Comparison of ENCODE assay signal across 15 cellular contexts in genomic region chrX:9378980-9379696, GRCh38.
DNase-seq lines count a peak whose midpoint lies in the region; ATAC-seq, FAIRE-seq and TF ChIP-seq lines count a peak whose summit lies in the region.
"Had no signal": no experiment of that assay in that cellular context is flagged by ENCODE, and none has a peak within 500 bp of the region (broad histone marks: within the 10 kb centered on the region; RNA-seq: fewer than 3 reads in every experiment).

No MANE protein-coding gene starts in this region.

- TF ChIP-seq POLR2A in NB4 (IDR thresholded peaks at IDR 0.05; ENCODE audit: extremely low read depth, insufficient read length) (no peak), GM12891 (IDR thresholded peaks at IDR 0.05; ENCODE audit: low read depth, low read length) (no peak), esophagus squamous epithelium (IDR thresholded peaks at IDR 0.05) (no peak)

- H4K20me1 ChIP-seq in mammary epithelial cell (ENCODE audit: insufficient read depth, low read length): no peaks in the 10 kb centered on the region

- no peak for TF ChIP-seq CTCF in NB4 (IDR thresholded peaks at IDR 0.05; ENCODE audit: low read depth, low read length)
- TF ChIP-seq CTCF in mammary epithelial cell (conservative IDR thresholded peaks at IDR 0.05 in 1 of 2, IDR thresholded peaks at IDR 0.05 in 1 of 2; ENCODE audit: extremely low read depth in 1 of 2, insufficient read depth in 1 of 2, low read depth in 1 of 2, low read length in 2 of 2): no peak
- TF ChIP-seq CTCF in esophagus squamous epithelium (IDR thresholded peaks at IDR 0.05): no peak

- ATAC-seq in natural killer cell treated with Interleukin-12 subunit alpha and Interleukin-12 subunit beta and Interleukin-15 and Interleukin-18, amount 100 ng/mL, for 72 hours: peak; percentile 90

- in situ Hi-C loops in mammary epithelial cell (cut with MboI; ENCODE audit: low sequenced_read_pairs in 2 of 2): no loop called here

- H3K27ac Mint-ChIP-seq in natural killer cell treated with Interleukin-12 subunit alpha and Interleukin-12 subunit beta and Interleukin-15 and Interleukin-18, amount 100 ng/mL, for 72 hours: peak overlapping the region; percentile 76 to 81
- H3K27ac Mint-ChIP-seq: activated naive CD8-positive, alpha-beta T cell; dendritic cell treated with granulocyte-macrophage colony-stimulating factor and Interleukin-4, amounts not matched to agents 40 ng/mL and 50 ng/mL, for 4 days had no signal

- FAIRE-seq in GM12891 (lab: Jason Lieb, UNC): no peak

- H3K27me3 ChIP-seq in mammary epithelial cell (ENCODE audit: insufficient read depth, low read length): no peaks in the 10 kb centered on the region
- no peaks in the 10 kb centered on the region for H3K27me3 ChIP-seq in esophagus squamous epithelium

- H3K4me1 ChIP-seq in mammary epithelial cell (ENCODE audit: insufficient read depth, low read length) (no peaks in the 10 kb centered on the region), esophagus squamous epithelium (peaks cover 0 to 13% (median 0%) of the 10 kb centered on the region in 3 donors)
- H3K4me1 ChIP-seq: left ventricle myocardium inferior had no signal

- intact Hi-C loops in mammary epithelial cell (cut with micrococcal nuclease): no loop called here
- intact Hi-C loops in esophagus squamous epithelium (cut with DNase I): no loop called here

- H3K36me3 ChIP-seq in mammary epithelial cell (ENCODE audit: insufficient read depth, low read length) (no peaks in the 10 kb centered on the region), esophagus squamous epithelium (no peaks in the 10 kb centered on the region)
- H3K36me3 ChIP-seq: left ventricle myocardium inferior had no signal

- BruUV-seq in mammary epithelial cell (replicated peaks; lab: Mats Ljungman, UMichigan): no TSS peak

- H3K4me1 Mint-ChIP-seq in natural killer cell treated with Interleukin-12 subunit alpha and Interleukin-12 subunit beta and Interleukin-15 and Interleukin-18, amount 100 ng/mL, for 72 hours (ENCODE audit: low read depth in 2 of 2): peaks cover 35 to 57% of the 10 kb centered on the region in 2 donors

- dilution Hi-C loops in mammary epithelial cell (cut with HindIII; ENCODE audit: low sequenced_read_pairs): no loop called here

- H3K9me3 ChIP-seq in mammary epithelial cell (replicated peaks; ENCODE audit: insufficient read depth, low read length) (peaks cover 15% of the 10 kb centered on the region), esophagus squamous epithelium (no peaks in the 10 kb centered on the region)
- H3K9me3 ChIP-seq: left ventricle myocardium inferior had no signal

- no peaks in the 10 kb centered on the region for H3K9me3 Mint-ChIP-seq in natural killer cell treated with Interleukin-12 subunit alpha and Interleukin-12 subunit beta and Interleukin-15 and Interleukin-18, amount 100 ng/mL, for 72 hours
- H3K9me3 Mint-ChIP-seq: dendritic cell treated with granulocyte-macrophage colony-stimulating factor and Interleukin-4, amounts not matched to agents 40 ng/mL and 50 ng/mL, for 4 days had no signal

- peak overlapping the region; percentile 30 for H3K4me3 Mint-ChIP-seq in natural killer cell treated with Interleukin-12 subunit alpha and Interleukin-12 subunit beta and Interleukin-15 and Interleukin-18, amount 100 ng/mL, for 72 hours
- H3K4me3 Mint-ChIP-seq: activated naive CD8-positive, alpha-beta T cell; dendritic cell treated with granulocyte-macrophage colony-stimulating factor and Interleukin-4, amounts not matched to agents 40 ng/mL and 50 ng/mL, for 4 days had no signal

- H3K9ac ChIP-seq in mammary epithelial cell (ENCODE audit: insufficient read depth, low read length): no peak overlapping the region

- WGBS in mammary epithelial cell (ENCODE audit: low coverage, missing lambda C conversion rate): 36% methylated on average over 7 of the region's 7 CpGs
- WGBS in esophagus squamous epithelium, 2 donors: 21 to 43% methylated on average over 6 to 7 of the region's 7 CpGs

- peak; percentile 1 for DNase-seq in NCI-H510A treated with DMSO at 0.1 percent for 48 hours (lab: John Stamatoyannopoulos, UW)
- DNase-seq in NCI-H510A (lab: John Stamatoyannopoulos, UW): no peak
- DNase-seq in NB4 (ENCODE audit: low read depth): peak; percentile 79
- DNase-seq in mammary epithelial cell: peak; percentile 29
- peak; percentile 65 for DNase-seq in natural killer cell treated with Interleukin-12 subunit alpha and Interleukin-12 subunit beta and Interleukin-15 and Interleukin-18, amount 100 ng/mL, for 72 hours (ENCODE audit: low spot score)
- DNase-seq in GM12891 (ENCODE audit: insufficient read length, low spot score): no peak
- DNase-seq in esophagus squamous epithelium (lab: John Stamatoyannopoulos, UW): no peak
- no peak for DNase-seq in activated T-cell treated with anti-CD3 and anti-CD28 coated beads, Interleukin-2, amount 50 U/mL, for 1 hour
- DNase-seq: DMS79 treated with DMSO at 0.1 percent for 48 hours, head of caudate nucleus, left ventricle myocardium inferior, NCI-H524 treated with DMSO at 0.1 percent for 48 hours, occipital lobe had no signal

- H3K27me3 Mint-ChIP-seq in natural killer cell treated with Interleukin-12 subunit alpha and Interleukin-12 subunit beta and Interleukin-15 and Interleukin-18, amount 100 ng/mL, for 72 hours: no peaks in the 10 kb centered on the region
- H3K27me3 Mint-ChIP-seq: activated naive CD8-positive, alpha-beta T cell had no signal

- H3K4me3 ChIP-seq in NB4 (ENCODE audit: low read depth, low read length) (no peak overlapping the region), mammary epithelial cell (replicated peaks in 1 of 3; ENCODE audit: insufficient read depth in 1 of 3, low read depth in 2 of 3, low read length in 3 of 3) (no peak overlapping the region), esophagus squamous epithelium (no peak overlapping the region)
- H3K4me3 ChIP-seq: left ventricle myocardium inferior had no signal

- CTCF ChIA-PET in mammary epithelial cell (lab: Charles Lee; ENCODE audit: low non-redundant PET): no interaction called here

- no peaks in the 10 kb centered on the region for H3K79me2 ChIP-seq in mammary epithelial cell (ENCODE audit: insufficient read depth, low read length)

- no peak overlapping the region for H3K4me2 ChIP-seq in mammary epithelial cell (ENCODE audit: insufficient read depth, low read depth, low read length)

- H3K27ac ChIP-seq in mammary epithelial cell (ENCODE audit: insufficient read depth, low read depth, low read length) (no peak overlapping the region), esophagus squamous epithelium (peak overlapping the region in 1 of 4 donors; percentile 17)
- H3K27ac ChIP-seq: left ventricle myocardium inferior had no signal

- H2AFZ ChIP-seq in mammary epithelial cell (ENCODE audit: low read depth, low read length): no peak overlapping the region

- no peaks in the 10 kb centered on the region for H3K36me3 Mint-ChIP-seq in natural killer cell treated with Interleukin-12 subunit alpha and Interleukin-12 subunit beta and Interleukin-15 and Interleukin-18, amount 100 ng/mL, for 72 hours
- H3K36me3 Mint-ChIP-seq: activated naive CD8-positive, alpha-beta T cell had no signal

TF ChIP-seq in GM12891, 5 proteins besides CTCF, POLR2A, EP300 and RAD21:
- TF ChIP-seq POU2F2 (IDR thresholded peaks at IDR 0.05; ENCODE audit: low read depth, low read length) (no peak), PAX5 (IDR thresholded peaks at IDR 0.05; ENCODE audit: insufficient read depth, low read length, severe bottlenecking) (no peak), POLR2AphosphoS5 (IDR thresholded peaks at IDR 0.05; ENCODE audit: low read depth, low read length) (no peak), SPI1 (IDR thresholded peaks at IDR 0.05; ENCODE audit: low read depth, low read length) (no peak), TAF1 (IDR thresholded peaks at IDR 0.05; ENCODE audit: low read depth, low read length) (no peak)

Comparison
In these comparisons a context has a peak if more than half of its experiments do, and no peak if none do; other contexts are left out.
1. DNase-seq: peak in NCI-H510A treated with DMSO at 0.1 percent for 48 hours (single experiment), NB4 (single experiment), mammary epithelial cell (single experiment) and natural killer cell treated with Interleukin-12 subunit alpha and Interleukin-12 subunit beta and Interleukin-15 and Interleukin-18, amount 100 ng/mL, for 72 hours (single experiment); none in NCI-H510A (single experiment), GM12891 (single experiment), esophagus squamous epithelium (single experiment) and activated T-cell treated with anti-CD3 and anti-CD28 coated beads, Interleukin-2, amount 50 U/mL, for 1 hour (single experiment).